7 cellular contexts compared by ENCODE assay signal in the genomic region with DNA sequence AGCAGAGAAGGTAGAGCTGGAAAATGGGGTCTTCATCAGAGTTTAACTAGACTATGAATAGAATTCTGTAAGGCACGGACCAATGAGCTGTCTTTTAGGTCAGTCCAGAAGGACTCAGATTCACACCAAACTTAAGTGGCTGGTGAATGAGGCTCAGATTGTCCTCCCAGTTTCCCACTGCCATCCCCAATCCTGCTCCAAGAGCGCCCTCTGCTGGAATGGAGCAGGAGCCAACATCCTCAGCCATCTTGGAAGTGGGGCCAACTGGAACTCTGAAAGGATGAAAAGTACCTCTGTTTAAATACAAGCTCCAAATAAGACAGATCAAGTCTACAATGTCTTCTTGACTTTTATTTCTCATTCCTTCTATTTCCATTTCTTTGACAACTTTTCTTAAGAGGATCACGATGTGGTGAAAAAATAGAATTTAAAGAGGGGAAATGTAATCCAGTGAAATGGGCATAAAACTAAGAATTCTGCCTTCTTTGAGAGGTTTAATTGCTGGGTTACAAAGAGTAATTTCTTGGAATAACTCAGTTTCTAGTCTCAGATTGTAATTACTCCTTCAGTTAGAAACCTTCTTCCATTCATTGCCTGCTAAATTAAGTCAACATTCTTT.
DNase-seq lines count a peak whose midpoint lies in the region; ATAC-seq and TF ChIP-seq lines count a peak whose summit lies in the region.

No MANE protein-coding gene starts in this region.

- no peak overlapping the region for H2BK12ac ChIP-seq in neuronal stem cell (ENCODE audit: low read length)

- peaks cover 11% of the 10 kb centered on the region; the same call in 1 of the 2 replicates for H3F3A ChIP-seq in PC-9 (ENCODE audit: insufficient read depth, low read depth)

- no peak overlapping the region for H4K91ac ChIP-seq in neuronal stem cell (ENCODE audit: low read depth, low read length, poor library complexity)

- H3K79me2 ChIP-seq in KMS-11 (ENCODE audit: insufficient read depth, low read depth), result no peaks in the 10 kb centered on the region
- H3K79me2 ChIP-seq in PC-9 (ENCODE audit: low read depth), result no peaks in the 10 kb centered on the region

- BruUV-seq in PC-9 (replicated peaks; lab: Mats Ljungman, UMichigan), result no TSS peak

- H2BK15ac ChIP-seq in neuronal stem cell (ENCODE audit: low read length), result no peak overlapping the region

- H2BK120ac ChIP-seq in neuronal stem cell (ENCODE audit: low read depth, low read length), result no peak overlapping the region

- no peak overlapping the region for H3K4ac ChIP-seq in neuronal stem cell (ENCODE audit: low read length)

- H3K27me3 Mint-ChIP-seq in activated T-cell treated with anti-CD3 and anti-CD28 coated beads, Interleukin-2, amount 50 U/mL, for 4 hours (ENCODE audit: low read depth), result no peaks in the 10 kb centered on the region

- H3K9me2 ChIP-seq in PC-9 (ENCODE audit: insufficient read depth), result 0 out of 2 replicates have a peak, but pooled peaks cover 4% of the 10 kb centered on the region

- no peak overlapping the region for H3K27ac ChIP-seq in KMS-11
- H3K27ac ChIP-seq in PC-9, result no peak overlapping the region
- H3K27ac ChIP-seq in neuronal stem cell (replicated peaks; ENCODE audit: low read length), result no peak overlapping the region

- H3K27me3 ChIP-seq in KMS-11 (ENCODE audit: insufficient read depth, low read depth) (no peaks in the 10 kb centered on the region), PC-9 (ENCODE audit: insufficient read depth, low read depth) (no peaks in the 10 kb centered on the region), neuronal stem cell (ENCODE audit: control insufficient read depth in 3 of 3, insufficient read depth in 3 of 3, low read depth in 1 of 3, low read length in 3 of 3) (no peaks in the 10 kb centered on the region)

- H3K9me3 ChIP-seq in PC-9 (ENCODE audit: insufficient read depth, low read depth) (peaks cover 6% of the 10 kb centered on the region), neuronal stem cell (replicated peaks in 1 of 2; ENCODE audit: control insufficient read depth in 2 of 2, insufficient read depth in 1 of 2, low read depth in 1 of 2, low read length in 2 of 2) (no peaks in the 10 kb centered on the region)

- H3K23ac ChIP-seq in neuronal stem cell (ENCODE audit: low read depth, low read length, poor library complexity), result no peak overlapping the region

- H3K4me1 ChIP-seq in KMS-11 (ENCODE audit: low read depth, poor library complexity, severe bottlenecking), result no peaks in the 10 kb centered on the region
- peaks cover 21% of the 10 kb centered on the region for H3K4me1 ChIP-seq in PC-9 (replicated peaks; ENCODE audit: insufficient read depth)
- no peaks in the 10 kb centered on the region for H3K4me1 ChIP-seq in neuronal stem cell (ENCODE audit: control insufficient read depth in 2 of 2, insufficient read depth in 1 of 2, low read depth in 1 of 2, low read length in 2 of 2)

- ATAC-seq in activated T-cell treated with anti-CD3 and anti-CD28 coated beads, Interleukin-2, amount 50 U/mL, for 4 hours, result peak; percentile 57 to 67

- H2BK5ac ChIP-seq in neuronal stem cell (ENCODE audit: low read length), result no peak overlapping the region

- in situ Hi-C loops in GM13976 (cut with MboI; ENCODE audit: low sequenced_read_pairs, unreplicated experiment), result loop anchor here (5.0 kb wide), 1 partner anchor 1212 kb away; no protein-coding TSS in a partner anchor

- no peak overlapping the region for H2AFZ ChIP-seq in KMS-11 (ENCODE audit: low read depth)
- H2AFZ ChIP-seq in PC-9, result no peak overlapping the region
- peak overlapping the region; percentile 46 for H2AFZ ChIP-seq in neuronal stem cell (ENCODE audit: low read length)

- no peak overlapping the region for H3K9ac ChIP-seq in KMS-11
- no peak overlapping the region for H3K9ac ChIP-seq in neuronal stem cell (ENCODE audit: low read depth, low read length, poor library complexity)

- no peak overlapping the region for H4K8ac ChIP-seq in neuronal stem cell (ENCODE audit: low read depth, low read length)

- no peaks in the 10 kb centered on the region for H3K9me3 Mint-ChIP-seq in activated T-cell treated with anti-CD3 and anti-CD28 coated beads, Interleukin-2, amount 50 U/mL, for 4 hours

- no peak overlapping the region for H3K14ac ChIP-seq in neuronal stem cell (ENCODE audit: low read length)

- no CpG with 5 or more reads among the region's 3 CpGs for WGBS in neuronal stem cell (ENCODE audit: extremely low coverage in 2 of 2, insufficient read length in 2 of 2, insufficient replicate concordance in 1 of 2), 2 donors

- peaks cover 27% of the 10 kb centered on the region for H3K4me1 Mint-ChIP-seq in activated T-cell treated with anti-CD3 and anti-CD28 coated beads, Interleukin-2, amount 50 U/mL, for 4 hours (ENCODE audit: low read depth)

- H3K4me3 ChIP-seq in KMS-11 (IDR thresholded peaks at IDR 0.05; ENCODE audit: insufficient read depth, low read depth, low read length) (no peak overlapping the region), PC-9 (no peak overlapping the region), neuronal stem cell (ENCODE audit: low read length in 2 of 2) (no peak overlapping the region)

- DNase-seq in GM13976 (ENCODE audit: low spot score), result peak; percentile 64
- DNase-seq in PC-9, result peak; percentile 67 to 85
- DNase-seq in activated T-cell treated with anti-CD3 and anti-CD28 coated beads, Interleukin-2, amount 50 U/mL, for 4 hours, result peak; percentile 68
- DNase-seq in fibroblast of peridontal ligament (ENCODE audit: extremely low read depth), result peak; percentile 92
- peak; percentile 90 for DNase-seq in neuronal stem cell (ENCODE audit: low spot score)
- peak; percentile 85 for DNase-seq in stromal cell of bone marrow (ENCODE audit: low read depth)

- H3K18ac ChIP-seq in neuronal stem cell (ENCODE audit: low read length), result no peak overlapping the region

- no peaks in the 10 kb centered on the region for H3K36me3 Mint-ChIP-seq in activated T-cell treated with anti-CD3 and anti-CD28 coated beads, Interleukin-2, amount 50 U/mL, for 4 hours (ENCODE audit: insufficient read depth)

- CTCF ChIA-PET in PC-9 (lab: Charles Lee), result interaction anchor here (0.5 to 8.0 kb wide), 20 partner anchors 53 to 1841 kb away, joined by 3 to 129 read pairs (median 4); a partner anchor contains a TSS

- POLR2A ChIA-PET in PC-9 (lab: Charles Lee; ENCODE audit: unreplicated experiment), result interaction anchor here (0.5 to 0.6 kb wide), 2 partner anchors 269 to 693 kb away, joined by 4 read pairs; no protein-coding TSS in a partner anchor

- intact Hi-C loops in PC-9 (cut with micrococcal nuclease; ENCODE audit: unreplicated experiment), result loop anchor here (1.0 to 10.0 kb wide), 13 partner anchors 194 to 1275 kb away; no protein-coding TSS in a partner anchor

- no peak overlapping the region for H2AK5ac ChIP-seq in neuronal stem cell (ENCODE audit: low read depth, low read length)

- H3K4me3 Mint-ChIP-seq in activated T-cell treated with anti-CD3 and anti-CD28 coated beads, Interleukin-2, amount 50 U/mL, for 4 hours, result no peak overlapping the region

- H3K4me2 ChIP-seq in KMS-11, result no peak overlapping the region
- H3K4me2 ChIP-seq in PC-9, result no peak overlapping the region
- no peak overlapping the region for H3K4me2 ChIP-seq in neuronal stem cell (ENCODE audit: insufficient read depth, low read length, poor library complexity, severe bottlenecking)

- no peaks in the 10 kb centered on the region for H3K79me1 ChIP-seq in neuronal stem cell (ENCODE audit: low read depth, low read length)

- no peaks in the 10 kb centered on the region for H3K36me3 ChIP-seq in KMS-11 (ENCODE audit: insufficient read depth)
- H3K36me3 ChIP-seq in PC-9 (ENCODE audit: low read depth), result no peaks in the 10 kb centered on the region
- no peaks in the 10 kb centered on the region for H3K36me3 ChIP-seq in neuronal stem cell (replicated peaks in 1 of 2; ENCODE audit: control insufficient read depth in 2 of 2, insufficient read depth in 2 of 2, low read length in 2 of 2)

- H4K20me1 ChIP-seq in KMS-11 (ENCODE audit: insufficient read depth) (no peaks in the 10 kb centered on the region), PC-9 (ENCODE audit: insufficient read depth) (no peaks in the 10 kb centered on the region)

- TF ChIP-seq CTCF in GM13976 (IDR thresholded peaks at IDR 0.05; ENCODE audit: borderline replicate concordance, control extremely low read depth, extremely low read depth, insufficient read depth, missing control alignments) (peak; percentile 86), KMS-11 (conservative IDR thresholded peaks at IDR 0.05; ENCODE audit: low read depth, low read length) (peak; percentile 99), PC-9 (conservative IDR thresholded peaks at IDR 0.05) (peak; percentile 98)
